ENCODE assay signal across 15 cellular contexts in the genomic region with DNA sequence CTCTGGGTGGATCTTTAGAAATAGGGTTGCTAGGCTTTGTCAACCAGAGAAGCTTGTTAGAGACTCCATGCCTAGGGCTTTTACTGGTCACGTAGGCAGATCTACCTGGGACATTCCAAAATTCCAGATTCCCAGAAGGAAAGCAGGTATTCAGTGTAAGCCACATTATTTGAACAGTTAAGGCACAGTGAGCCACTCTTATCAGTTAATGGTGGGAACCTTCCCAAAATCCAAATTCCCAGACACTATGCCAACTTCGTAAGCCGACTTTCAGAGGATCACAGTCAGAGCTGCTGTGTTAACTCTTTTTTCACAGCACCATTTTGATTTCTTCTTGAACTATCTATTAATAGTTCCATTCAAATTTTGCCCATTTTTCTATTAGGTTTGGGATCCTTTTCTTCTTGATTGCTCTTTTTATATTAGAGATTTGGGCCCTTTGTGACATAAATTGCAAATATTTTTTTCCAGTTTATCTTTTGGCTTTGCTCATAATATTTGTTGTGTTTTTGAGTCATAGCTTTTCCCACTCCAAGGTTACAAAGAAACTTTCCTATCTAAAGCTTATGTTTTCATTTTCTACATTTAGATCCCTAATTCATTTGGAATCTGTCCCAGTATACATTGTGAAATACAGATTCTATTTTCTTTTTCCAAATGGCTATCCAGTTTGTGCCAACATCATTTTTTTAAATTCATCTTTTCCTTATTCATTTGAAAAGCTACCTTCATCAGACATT.
A peak's percentile ranks its signal among the peaks of the same experiment; 100 is the strongest.
DNase-seq lines count a peak whose midpoint lies in the region; TF ChIP-seq lines count a peak whose summit lies in the region.
"Had no signal": no experiment of that assay in that cellular context is flagged by ENCODE, and none has a peak within 500 bp of the region (broad histone marks: within the 10 kb centered on the region; RNA-seq: fewer than 3 reads in every experiment).

No MANE protein-coding gene starts in this region.

- H3K36me3 ChIP-seq in adrenal gland (replicated peaks in 1 of 2), result peaks cover 0 to 11% of the 10 kb centered on the region in 2 donors

- peaks cover 38 to 72% of the 10 kb centered on the region in 2 donors for H3K4me1 ChIP-seq in adrenal gland (replicated peaks in 1 of 2)
- H3K4me1 ChIP-seq: parathyroid adenoma had no signal

- DNase-seq in EH (ENCODE audit: low read depth) (peak; percentile 80), adrenal gland (peak in 2 of 7 donors; percentile 23 to 29), fibroblast of gingiva (ENCODE audit: low read depth) (peak; percentile 86), progenitor cell of endocrine pancreas (ENCODE audit: low spot score, unreplicated experiment) (no peak), NCI-H1105 treated with DMSO at 0.1 percent for 48 hours (lab: John Stamatoyannopoulos, UW) (no peak), SIG-M5 treated with dmso at 0.1 percent for 504 hours (lab: John Stamatoyannopoulos, UW; ENCODE audit: unreplicated experiment) (no peak), NCI-H82 (lab: John Stamatoyannopoulos, UW) (no peak), NCI-H1694 (lab: John Stamatoyannopoulos, UW) (no peak)
- DNase-seq: C1 segment of cervical spinal cord, caudate nucleus, NCI-H187 treated with DMSO at 0.1 percent for 48 hours, NCI-H774, T-helper 9 cell had no signal

- H3K27ac Mint-ChIP-seq in progenitor cell of endocrine pancreas, result peak overlapping the region; percentile 9

- no peak for TF ChIP-seq CTCF in adrenal gland (IDR thresholded peaks at IDR 0.05)
- TF ChIP-seq CTCF in progenitor cell of endocrine pancreas (IDR thresholded peaks at IDR 0.05; ENCODE audit: unreplicated experiment), result no peak

- H3K27ac ChIP-seq in adrenal gland, result peak overlapping the region; percentile 49 to 77 (median 67)
- H3K27ac ChIP-seq: KMS-11, parathyroid adenoma had no signal

- H3K4me1 Mint-ChIP-seq in progenitor cell of endocrine pancreas (ENCODE audit: low read depth), result peaks cover 5% of the 10 kb centered on the region

- H3K9me3 Mint-ChIP-seq in progenitor cell of endocrine pancreas (ENCODE audit: low read depth), result no peaks in the 10 kb centered on the region

- H3K36me3 Mint-ChIP-seq in progenitor cell of endocrine pancreas (ENCODE audit: insufficient read depth), result peaks cover 9% of the 10 kb centered on the region

- no peaks in the 10 kb centered on the region for H3K9me3 ChIP-seq in adrenal gland (replicated peaks in 1 of 3)

- no peak overlapping the region for H3K4me3 ChIP-seq in adrenal gland

- no peak for TF ChIP-seq POLR2A in adrenal gland (IDR thresholded peaks at IDR 0.05)

- H3K27me3 Mint-ChIP-seq in progenitor cell of endocrine pancreas, result no peaks in the 10 kb centered on the region

- intact Hi-C loops in adrenal gland (cut with DNase I), result no loop called here

- H3K4me3 Mint-ChIP-seq in progenitor cell of endocrine pancreas (ENCODE audit: low read depth), result no peak overlapping the region

- 26 to 44% (median 36%) methylated on average over 3 of the region's 3 CpGs for WGBS in adrenal gland, 4 donors

- H3K27me3 ChIP-seq in adrenal gland, result no peaks in the 10 kb centered on the region

Comparison
In these comparisons a context has a peak if more than half of its experiments do, and no peak if none do; other contexts are left out.
1. DNase-seq: peak in EH (single experiment) and fibroblast of gingiva (single experiment); none in progenitor cell of endocrine pancreas (single experiment), NCI-H1105 treated with DMSO at 0.1 percent for 48 hours (single experiment), SIG-M5 treated with dmso at 0.1 percent for 504 hours (single experiment), NCI-H82 (single experiment) and NCI-H1694 (single experiment).